ENCODE assay signal across 9 cellular contexts in the genomic region with DNA sequence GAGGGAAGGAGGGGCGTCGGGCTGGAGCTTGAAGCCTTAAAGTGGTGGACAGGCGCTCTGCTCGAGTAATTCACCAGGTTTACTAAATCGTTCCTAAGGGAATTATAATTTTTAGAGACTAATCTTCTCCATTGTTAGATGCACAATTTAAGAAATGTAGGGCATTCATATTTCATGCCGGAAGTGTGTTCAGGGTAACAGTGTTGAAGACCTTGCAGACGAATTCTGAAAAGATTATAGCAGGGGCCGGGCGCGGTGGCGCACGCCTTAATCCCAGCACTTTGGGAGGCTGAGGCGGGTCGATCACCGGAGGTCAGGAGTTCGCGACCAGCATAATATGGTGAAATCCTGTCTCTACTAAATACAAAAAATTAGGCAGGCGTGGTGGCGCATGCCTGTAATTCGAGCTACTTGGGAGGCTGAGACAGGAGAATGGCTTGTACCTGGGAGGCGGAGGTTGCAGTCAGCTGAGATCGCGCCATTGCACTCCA. TPM values are rescaled to one million over a fixed set of nuclear protein-coding genes. Genes with fewer than 3 reads are reported as not detected.
DNase-seq lines count a peak whose midpoint lies in the region; ATAC-seq, FAIRE-seq and TF ChIP-seq lines count a peak whose summit lies in the region.
"Had no signal": no experiment of that assay in that cellular context is flagged by ENCODE, and none has a peak within 500 bp of the region (broad histone marks: within the 10 kb centered on the region; RNA-seq: fewer than 3 reads in every experiment).

No MANE protein-coding gene starts in this region.

- DNase-seq in stimulated activated CD4-positive, alpha-beta T cell treated with anti-CD3 and anti-CD28 coated beads, Interleukin-1b, Interleukin-23, amount 100 ng/mL, for 48 hours: peak; percentile 4
- DNase-seq in stimulated activated CD4-positive, alpha-beta T cell treated with anti-CD3 and anti-CD28 coated beads, Interleukin-15, amount 100 ng/mL, for 24 hours: no peak
- no peak for DNase-seq in SJSA1 (ENCODE audit: low read depth in 1 of 2, low spot score in 2 of 2)
- no peak for DNase-seq in foreskin keratinocyte
- no peak for DNase-seq in small intestine
- DNase-seq in activated effector memory CD4-positive, alpha-beta T cell treated with anti-CD3 and anti-CD28 coated beads, Interleukin-2, amount 50 U/mL, for 16 hours: no peak
- no peak for DNase-seq in inferior parietal cortex (ENCODE audit: extremely low spot score)

- ATAC-seq in foreskin keratinocyte (peak; percentile 24), HG02840 (IDR thresholded peaks at IDR 0.05; ENCODE audit: low FRiP score, unreplicated experiment) (no peak)

- no peak for FAIRE-seq in small intestine (lab: Jason Lieb, UNC)

- TF ChIP-seq CTCF in foreskin keratinocyte (conservative IDR thresholded peaks at IDR 0.05): no peak

- H3K27ac ChIP-seq in SJSA1 (no peak overlapping the region), foreskin keratinocyte (no peak overlapping the region), small intestine (ENCODE audit: low read depth in 1 of 2, low read length in 1 of 2) (peak overlapping the region; percentile 82 to 95)

- 24 to 33% (median 31%) methylated on average over 23 of the region's 23 CpGs for WGBS in small intestine, 3 donors

- peak overlapping the region; percentile 89 for H3K4me3 ChIP-seq in SJSA1
- peak overlapping the region in 1 of 2 donors; percentile 94 for H3K4me3 ChIP-seq in small intestine (ENCODE audit: low read depth in 1 of 2, low read length in 2 of 2)

- H3K9me3 ChIP-seq in SJSA1 (replicated peaks): no peaks in the 10 kb centered on the region; the same call in 1 of the 2 replicates
- no peaks in the 10 kb centered on the region for H3K9me3 ChIP-seq in small intestine (ENCODE audit: control insufficient read depth, low read depth)

- H3K36me3 ChIP-seq in SJSA1 (peaks cover 69% of the 10 kb centered on the region), small intestine (ENCODE audit: control insufficient read depth in 2 of 2, insufficient read depth in 2 of 2, low read length in 2 of 2) (peaks cover 2 to 3% of the 10 kb centered on the region in 2 donors)

- H3K4me1 ChIP-seq in SJSA1 (replicated peaks) (peaks cover 11% of the 10 kb centered on the region; the same call in 1 of the 2 replicates), foreskin keratinocyte (no peaks in the 10 kb centered on the region), small intestine (ENCODE audit: control insufficient read depth in 2 of 2, insufficient read depth in 1 of 2, low read depth in 1 of 2, low read length in 1 of 2) (peaks cover 7% of the 10 kb centered on the region in 2 donors)

- H3K27me3 ChIP-seq in SJSA1 (replicated peaks) (no peaks in the 10 kb centered on the region), foreskin keratinocyte (no peaks in the 10 kb centered on the region), small intestine (ENCODE audit: control insufficient read depth in 2 of 2, insufficient read depth in 2 of 2, low read length in 2 of 2) (no peaks in the 10 kb centered on the region)

RNA-seq across cellular contexts. Expression of a gene that starts 0.4 kb away (rescaled TPM):
- total RNA-seq in SJSA1 (2014; rRNA removed; shearing (Covaris generic)): 111 and 142 TPM in 2 replicates
- 71.5 and 78.4 TPM in 2 replicates for total RNA-seq in foreskin keratinocyte
- polyA plus RNA-seq in foreskin keratinocyte (108 and 123 TPM in 2 replicates), small intestine (10 to 100 TPM; 46.5 to 87.8 (median 49.9) TPM)

RNA-seq across cellular contexts. Expression of a gene that starts 31.4 kb away (rescaled TPM):
- 162 and 273 TPM in 2 replicates for total RNA-seq in SJSA1 (2014; rRNA removed; shearing (Covaris generic))
- 62.8 and 70.4 TPM in 2 replicates for total RNA-seq in foreskin keratinocyte
- polyA plus RNA-seq in foreskin keratinocyte: 28.0 and 30.1 TPM in 2 replicates
- 10 to 100 TPM; 26.7 to 37.8 (median 35.9) TPM for polyA plus RNA-seq in small intestine

RNA-seq across cellular contexts. Expression of a gene that starts 46.1 kb away (rescaled TPM):
- 0.13 TPM in 1 of 2 replicates, not detected in the other for total RNA-seq in SJSA1 (2014; rRNA removed; shearing (Covaris generic))
- total RNA-seq in foreskin keratinocyte: not detected in 2 replicates
- polyA plus RNA-seq in foreskin keratinocyte (not detected in 2 replicates), small intestine (10 to 100 TPM; 21.7 to 83.9 (median 42.4) TPM)
- total RNA-seq: dermis microvascular lymphatic vessel endothelial cell had no signal

Comparison
In these comparisons a context has a peak if more than half of its experiments do, and no peak if none do; other contexts are left out.
1. H3K27ac ChIP-seq: peak in small intestine (2 of 2); none in SJSA1 (single experiment) and foreskin keratinocyte (single experiment).